27 cellular contexts compared by ENCODE assay signal in genomic region chr4:61661960-61662359, GRCh38.
"Had no signal": no experiment of that assay in that cellular context is flagged by ENCODE, and none has a peak within 500 bp of the region (broad histone marks: within the 10 kb centered on the region; RNA-seq: fewer than 3 reads in every experiment).

No MANE protein-coding gene starts in this region.

- H3K4me3 Mint-ChIP-seq: immature natural killer cell; mesothelial cell of epicardium; naive thymus-derived CD4-positive, alpha-beta T cell; natural killer cell treated with Interleukin-12 subunit alpha and Interleukin-12 subunit beta and Interleukin-15 and Interleukin-18, amount 100 ng/mL, for 72 hours; stimulated activated naive B cell treated with anti-CD40 and anti-IgM and Interleukin-4, amounts not matched to agents 10 μg/mL and 1 μg/mL and 100 μg/mL, for 72 hours had no signal

- DNase-seq: hypothalamus; immature natural killer cell; left ventricle myocardium inferior; mesendoderm; mucosa of descending colon; naive thymus-derived CD4-positive, alpha-beta T cell; nucleus accumbens; retina; sigmoid colon; small intestine; spleen; stimulated activated CD4-positive, alpha-beta T cell treated with anti-CD3 and anti-CD28 coated beads, Interleukin-4, amount 100 ng/mL, for 24 hours; stimulated activated naive B cell treated with anti-CD40 and anti-IgM and Interleukin-4, amounts not matched to agents 10 μg/mL and 1 μg/mL and 100 μg/mL, for 72 hours; stimulated activated naive CD8-positive, alpha-beta T cell treated with anti-CD3 and anti-CD28 coated beads, Interleukin-15, Interleukin-2, amounts not matched to agents 100 U/mL and 50 U/mL, for 24 hours; stomach; tibial artery; trophoblast cell had no signal

- H3K4me1 ChIP-seq: left ventricle myocardium inferior, pancreas, prostate gland, sigmoid colon, spleen, suprapubic skin, vagina had no signal

- FAIRE-seq: islet of Langerhans had no signal

- ATAC-seq: mucosa of descending colon; naive thymus-derived CD4-positive, alpha-beta T cell; pancreas; right cardiac atrium; stimulated activated naive B cell treated with anti-CD40 and anti-IgM and Interleukin-4, amounts not matched to agents 10 μg/mL and 1 μg/mL and 100 μg/mL, for 72 hours; stimulated activated naive CD8-positive, alpha-beta T cell treated with anti-CD3 and anti-CD28 coated beads, Interleukin-15, Interleukin-2, amounts not matched to agents 100 U/mL and 50 U/mL, for 24 hours had no signal

- H3K27ac Mint-ChIP-seq: immature natural killer cell; mesothelial cell of epicardium; naive thymus-derived CD4-positive, alpha-beta T cell; natural killer cell treated with Interleukin-12 subunit alpha and Interleukin-12 subunit beta and Interleukin-15 and Interleukin-18, amount 100 ng/mL, for 72 hours; stimulated activated naive B cell treated with anti-CD40 and anti-IgM and Interleukin-4, amounts not matched to agents 10 μg/mL and 1 μg/mL and 100 μg/mL, for 72 hours had no signal

- H3K9me3 ChIP-seq: mucosa of descending colon, pancreas, prostate gland, sigmoid colon, suprapubic skin, thoracic aorta, tibial artery, vagina had no signal

- H3K4me1 Mint-ChIP-seq: immature natural killer cell; naive thymus-derived CD4-positive, alpha-beta T cell; stimulated activated naive B cell treated with anti-CD40 and anti-IgM and Interleukin-4, amounts not matched to agents 10 μg/mL and 1 μg/mL and 100 μg/mL, for 72 hours had no signal

- H3K36me3 ChIP-seq: pancreas, prostate gland, sigmoid colon, spleen, stomach, suprapubic skin, thoracic aorta, tibial artery, vagina had no signal

- H3K27me3 ChIP-seq: sigmoid colon, spleen, stomach, suprapubic skin, tibial artery, vagina had no signal

- H3K27ac ChIP-seq: left ventricle myocardium inferior, pancreas, prostate gland, sigmoid colon, spleen, stomach, suprapubic skin, thoracic aorta, tibial artery, vagina had no signal

- H3K4me3 ChIP-seq: left ventricle myocardium inferior, lung, mucosa of descending colon, pancreas, prostate gland, sigmoid colon, spleen, stomach, suprapubic skin, thoracic aorta, tibial artery, vagina had no signal

- H3K9me3 Mint-ChIP-seq: stimulated activated naive B cell treated with anti-CD40 and anti-IgM and Interleukin-4, amounts not matched to agents 10 μg/mL and 1 μg/mL and 100 μg/mL, for 72 hours had no signal

- H3K36me3 Mint-ChIP-seq: immature natural killer cell; naive thymus-derived CD4-positive, alpha-beta T cell; natural killer cell treated with Interleukin-12 subunit alpha and Interleukin-12 subunit beta and Interleukin-15 and Interleukin-18, amount 100 ng/mL, for 72 hours; stimulated activated naive B cell treated with anti-CD40 and anti-IgM and Interleukin-4, amounts not matched to agents 10 μg/mL and 1 μg/mL and 100 μg/mL, for 72 hours had no signal
